In genomic region chr2:87992569-87992968, GRCh38 we compare ENCODE assay signal across 3 cellular contexts. TPM values are rescaled to one million over a fixed set of nuclear protein-coding genes. Genes with fewer than 3 reads are reported as not detected.
"Had no signal": no experiment of that assay in that cellular context is flagged by ENCODE, and none has a peak within 500 bp of the region (broad histone marks: within the 10 kb centered on the region; RNA-seq: fewer than 3 reads in every experiment).

No MANE protein-coding gene starts in this region.

RNA-seq across cellular contexts. Expression of gene RNU2-63P, which starts 23.8 kb away (rescaled TPM):
- total RNA-seq: H4 had no signal
- polyA plus RNA-seq: HepG2, IgD-negative memory B cell had no signal
